In genomic region chr19:41397086-41398041, GRCh38 we compare ENCODE assay signal across 8 cellular contexts. TPM values are rescaled to one million over a fixed set of nuclear protein-coding genes. Genes with fewer than 3 reads are reported as not detected.
DNase-seq lines count a peak whose midpoint lies in the region; ATAC-seq and FAIRE-seq lines count a peak whose summit lies in the region.

Gene BCKDHA (plus strand): TSS chr19:41397818. CDS start chr19:41397828, 10 bp downstream.
Gene EXOSC5 (minus strand): TSS chr19:41397359. CDS start chr19:41397328, 31 bp downstream.

- H3K27ac Mint-ChIP-seq in activated T-cell treated with anti-CD3 and anti-CD28 coated beads, Interleukin-2, amount 50 U/mL, for 72 hours, result peak within 1 kb of the TSS; percentile 99

- no peaks in the 10 kb centered on the region for H3K27me3 ChIP-seq in muscle layer of colon (ENCODE audit: control insufficient read depth in 1 of 2, insufficient read depth in 2 of 2, low read length in 2 of 2)

- H3K36me3 ChIP-seq in KOPT-K1 (ENCODE audit: insufficient read depth, low read length) (peaks cover 17% of the 10 kb centered on the region; the same call in 1 of the 2 replicates), muscle layer of colon (ENCODE audit: insufficient read depth, low read length) (peaks cover 5% of the 10 kb centered on the region)

- H3K27ac ChIP-seq in KOPT-K1 (ENCODE audit: low read depth, low read length, poor library complexity, severe bottlenecking) (peak within 1 kb of the TSS; percentile 94), muscle layer of colon (ENCODE audit: low read depth, low read length) (peak within 1 kb of the TSS; percentile 53)

- H3K9me3 Mint-ChIP-seq in activated T-cell treated with anti-CD3 and anti-CD28 coated beads, Interleukin-2, amount 50 U/mL, for 72 hours, result no peaks in the 10 kb centered on the region

- H3K9ac ChIP-seq in muscle layer of colon (ENCODE audit: low read length), result peak within 1 kb of the TSS; percentile 93

- H3K36me3 Mint-ChIP-seq in activated T-cell treated with anti-CD3 and anti-CD28 coated beads, Interleukin-2, amount 50 U/mL, for 72 hours (ENCODE audit: insufficient read depth in 2 of 2), result no peaks in the 10 kb centered on the region

- peak within 1 kb of the TSS; percentile 99 to 100 for H3K4me3 Mint-ChIP-seq in activated T-cell treated with anti-CD3 and anti-CD28 coated beads, Interleukin-2, amount 50 U/mL, for 72 hours

- DNase-seq in DMS79 (lab: John Stamatoyannopoulos, UW) (peak; percentile 99), RCC 7860 (ENCODE audit: low spot score) (peak; percentile 98)
- DNase-seq in activated T-cell treated with anti-CD3 and anti-CD28 coated beads, Interleukin-2, amount 50 U/mL, for 72 hours, result peak; percentile 99
- DNase-seq in stimulated activated CD8-positive, alpha-beta memory T cell treated with anti-CD3 and anti-CD28 coated beads, Interleukin-7, amount 100 ng/mL, for 24 hours (ENCODE audit: low read depth), result peak; percentile 98

- peak within 1 kb of the TSS; percentile 79 to 97 for H3K4me3 ChIP-seq in muscle layer of colon (ENCODE audit: low read depth in 1 of 2, low read length in 2 of 2)

- peak; percentile 87 for FAIRE-seq in RCC 7860 (lab: Jason Lieb, UNC)

- H3K9me3 ChIP-seq in KOPT-K1 (ENCODE audit: insufficient read depth, low read length, poor library complexity, severe bottlenecking), result no peaks in the 10 kb centered on the region
- no peaks in the 10 kb centered on the region for H3K9me3 ChIP-seq in muscle layer of colon (ENCODE audit: low read length)

- peaks cover 47% of the 10 kb centered on the region for H3K4me1 Mint-ChIP-seq in activated T-cell treated with anti-CD3 and anti-CD28 coated beads, Interleukin-2, amount 50 U/mL, for 72 hours (ENCODE audit: low read depth)

- ATAC-seq in GM21786 (IDR thresholded peaks at IDR 0.05; ENCODE audit: unreplicated experiment), result peak; percentile 96
- ATAC-seq in activated T-cell treated with anti-CD3 and anti-CD28 coated beads, Interleukin-2, amount 50 U/mL, for 72 hours (replicated peaks in 1 of 2), result peak; percentile 99
- ATAC-seq in esophagus mucosa, result peak; percentile 97

- H3K4me1 ChIP-seq in muscle layer of colon (ENCODE audit: insufficient read depth, low read length), result peaks cover 12% of the 10 kb centered on the region

- H3K27me3 Mint-ChIP-seq in activated T-cell treated with anti-CD3 and anti-CD28 coated beads, Interleukin-2, amount 50 U/mL, for 72 hours (ENCODE audit: low read depth), result no peaks in the 10 kb centered on the region

RNA-seq across cellular contexts. Expression of gene BCKDHA, which starts in this region (rescaled TPM):
- total RNA-seq in activated T-cell treated with anti-CD3 and anti-CD28 coated beads, Interleukin-2, amount 50 U/mL, for 72 hours, result 10 to 100 TPM; 18.4 to 21.6 TPM
- 49.3 TPM for total RNA-seq in esophagus mucosa

RNA-seq across cellular contexts. Expression of gene EXOSC5, which starts in this region (rescaled TPM):
- total RNA-seq in activated T-cell treated with anti-CD3 and anti-CD28 coated beads, Interleukin-2, amount 50 U/mL, for 72 hours, result 10 to 100 TPM; 30.3 to 30.7 TPM
- total RNA-seq in esophagus mucosa, result 15.7 TPM

Comparison
In these comparisons a context has a peak if more than half of its experiments do, and no peak if none do; other contexts are left out.
1. Peak in every context shown above with its lines: DNase-seq, ATAC-seq, H3K4me3 ChIP-seq and H3K27ac ChIP-seq.